ENCODE assay signal across 11 cellular contexts in the genomic region with DNA sequence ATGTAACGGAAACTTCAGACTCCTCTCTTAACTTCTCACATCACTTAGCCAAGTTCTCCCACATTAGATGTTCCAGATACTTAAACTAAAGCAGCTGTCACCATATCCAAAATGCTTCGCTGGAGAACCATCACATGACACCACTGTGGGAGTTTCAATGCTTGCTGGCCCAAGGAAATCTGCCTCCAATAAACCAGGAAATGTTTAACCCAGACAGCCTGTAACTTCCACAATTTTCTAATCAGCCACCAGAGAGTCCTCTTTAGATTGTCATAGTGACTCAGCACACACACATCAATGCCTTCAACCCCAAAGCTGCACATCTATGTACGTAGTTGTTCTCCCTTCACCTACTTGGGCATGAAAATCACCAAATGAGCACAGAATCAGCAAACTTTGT.
DNase-seq lines count a peak whose midpoint lies in the region; ATAC-seq, FAIRE-seq and TF ChIP-seq lines count a peak whose summit lies in the region.
"Had no signal": no experiment of that assay in that cellular context is flagged by ENCODE, and none has a peak within 500 bp of the region (broad histone marks: within the 10 kb centered on the region; RNA-seq: fewer than 3 reads in every experiment).

No MANE protein-coding gene starts in this region.

- H3K9ac ChIP-seq in SK-N-SH (no peak overlapping the region), astrocyte (ENCODE audit: low read length) (peak overlapping the region; percentile 11)

- no peak for TF ChIP-seq CTCF in SK-N-SH (IDR thresholded peaks at IDR 0.05)
- no peak for TF ChIP-seq CTCF in astrocyte (IDR thresholded peaks at IDR 0.05; ENCODE audit: insufficient read depth, low read depth, low read length)
- TF ChIP-seq CTCF in kidney epithelial cell (IDR thresholded peaks at IDR 0.05; ENCODE audit: insufficient read depth, low read length, poor library complexity, severe bottlenecking), result peak; percentile 10
- TF ChIP-seq CTCF in vagina (IDR thresholded peaks at IDR 0.05), result no peak

- FAIRE-seq in astrocyte (lab: Jason Lieb, UNC), result peak; percentile 74

- CTCF ChIA-PET in SK-N-SH (lab: Yijun Ruan, JAX), result interaction anchor here (0.6 kb wide), 1 partner anchor 349 kb away, joined by 3 read pairs; no protein-coding TSS in a partner anchor

- H3K36me3 ChIP-seq in SK-N-SH (replicated peaks in 1 of 2; ENCODE audit: control insufficient read depth in 1 of 2, insufficient read depth in 2 of 2, low read length in 1 of 2) (no peaks in the 10 kb centered on the region), astrocyte (ENCODE audit: insufficient read depth, low read length) (no peaks in the 10 kb centered on the region), kidney epithelial cell (ENCODE audit: control insufficient read depth, insufficient read depth, low read length) (no peaks in the 10 kb centered on the region), vagina (no peaks in the 10 kb centered on the region)

- WGBS in SK-N-SH (ENCODE audit: low lambda C conversion rate), result 74% methylated on average over 3 of the region's 3 CpGs

- TF ChIP-seq RAD21 in SK-N-SH (IDR thresholded peaks at IDR 0.05; ENCODE audit: low read length), result no peak

- peaks cover 22% of the 10 kb centered on the region for H3K4me1 Mint-ChIP-seq in astrocyte (ENCODE audit: low read depth, unreplicated experiment)

- peaks cover 9% of the 10 kb centered on the region for H3F3A ChIP-seq in SK-N-SH (replicated peaks; ENCODE audit: insufficient read depth)

- H3K79me2 ChIP-seq in SK-N-SH (ENCODE audit: insufficient read depth) (no peaks in the 10 kb centered on the region), astrocyte (ENCODE audit: insufficient read depth, low read length) (peaks cover 3% of the 10 kb centered on the region)

- no peak overlapping the region for H3K4me3 Mint-ChIP-seq in astrocyte (ENCODE audit: unreplicated experiment)

- H2AFZ ChIP-seq in SK-N-SH (ENCODE audit: low read depth) (no peak overlapping the region; the same call in 1 of the 2 replicates), astrocyte (ENCODE audit: low read depth, low read length) (peak overlapping the region; percentile 57)

- H3K4me1 ChIP-seq in SK-N-SH (ENCODE audit: control insufficient read depth in 1 of 2, insufficient read depth in 2 of 2, low read depth in 1 of 2, low read length in 1 of 2), result peaks cover 0 to 29% of the 10 kb centered on the region in 2 experiments; a peak in 1 of 4 replicates
- H3K4me1 ChIP-seq in astrocyte (ENCODE audit: insufficient read depth, low read length), result peaks cover 31% of the 10 kb centered on the region
- H3K4me1 ChIP-seq in vagina, result peaks cover 25% of the 10 kb centered on the region

- H3K27me3 Mint-ChIP-seq in astrocyte (ENCODE audit: low read depth, unreplicated experiment), result no peaks in the 10 kb centered on the region

- H3K9me3 ChIP-seq in SK-N-SH (no peaks in the 10 kb centered on the region), astrocyte (ENCODE audit: insufficient read depth, low read depth, low read length) (no peaks in the 10 kb centered on the region), vagina (no peaks in the 10 kb centered on the region)

- H3K27ac Mint-ChIP-seq in astrocyte (ENCODE audit: unreplicated experiment), result peak overlapping the region; percentile 66

- no peaks in the 10 kb centered on the region for H3K36me3 Mint-ChIP-seq in astrocyte (ENCODE audit: low read depth, unreplicated experiment)

- H3K4me2 ChIP-seq in SK-N-SH (no peak overlapping the region), astrocyte (ENCODE audit: low read length) (peak overlapping the region; percentile 59)

- H4K20me1 ChIP-seq in SK-N-SH (ENCODE audit: insufficient read depth) (no peaks in the 10 kb centered on the region), astrocyte (ENCODE audit: insufficient read depth, low read length) (no peaks in the 10 kb centered on the region)

- peak in 1 of 2 experiments; percentile 12; a peak in 1 of 4 replicates for TF ChIP-seq EP300 in SK-N-SH (IDR thresholded peaks at IDR 0.05; ENCODE audit: borderline replicate concordance in 1 of 2, low read depth in 1 of 2, low read length in 1 of 2)

- no peak for DNase-seq in SK-N-SH
- DNase-seq in astrocyte (ENCODE audit: low read depth), result peak; percentile 79
- peak; percentile 57 for DNase-seq in kidney epithelial cell (ENCODE audit: low read depth)
- DNase-seq in vagina (ENCODE audit: extremely low spot score in 2 of 2), result no peak
- no peak for DNase-seq in GOT3 (lab: John Stamatoyannopoulos, UW)
- no peak for DNase-seq in DMS 273 (lab: John Stamatoyannopoulos, UW; ENCODE audit: unreplicated experiment)
- DNase-seq: 8988T; activated effector memory CD4-positive, alpha-beta T cell treated with anti-CD3 and anti-CD28 coated beads, Interleukin-2, amount 50 U/mL, for 16 hours; stimulated activated CD4-positive, alpha-beta T cell treated with anti-CD3 and anti-CD28 coated beads, Interleukin-1b, Interleukin-23, amount 100 ng/mL, for 48 hours had no signal

- no peaks in the 10 kb centered on the region for H3K9me3 Mint-ChIP-seq in astrocyte (ENCODE audit: unreplicated experiment)

- no peaks in the 10 kb centered on the region for H3K9me2 ChIP-seq in SK-N-SH

- no peaks in the 10 kb centered on the region for H3K27me3 ChIP-seq in SK-N-SH (ENCODE audit: insufficient read depth)
- H3K27me3 ChIP-seq in astrocyte (ENCODE audit: insufficient read depth, low read length), result no peaks in the 10 kb centered on the region
- no peaks in the 10 kb centered on the region for H3K27me3 ChIP-seq in kidney epithelial cell (ENCODE audit: control insufficient read depth, insufficient read depth, low read length)
- H3K27me3 ChIP-seq in vagina, result no peaks in the 10 kb centered on the region

- peak; percentile 23; the same call in 2 of the 3 replicates for ATAC-seq in SK-N-SH treated with all-trans-retinoic acid at 6 μM for 48 hours
- no peak for ATAC-seq in HG03565 (IDR thresholded peaks at IDR 0.05; ENCODE audit: unreplicated experiment)

- peak overlapping the region in 1 of 2 experiments; percentile 48; a peak in 1 of 4 replicates for H3K27ac ChIP-seq in SK-N-SH (ENCODE audit: low read depth in 2 of 2, low read length in 1 of 2)
- peak overlapping the region; percentile 66 for H3K27ac ChIP-seq in astrocyte (ENCODE audit: low read depth, low read length)
- peak overlapping the region; percentile 59 for H3K27ac ChIP-seq in vagina

- POLR2A ChIA-PET in SK-N-SH (lab: Yijun Ruan, JAX), result no interaction called here

- no peak overlapping the region for H3K4me3 ChIP-seq in SK-N-SH (ENCODE audit: low read depth in 2 of 2, low read length in 1 of 2)
- no peak overlapping the region for H3K4me3 ChIP-seq in astrocyte (ENCODE audit: insufficient read depth, low read depth, low read length)
- H3K4me3 ChIP-seq in kidney epithelial cell (ENCODE audit: low read depth, low read length), result no peak overlapping the region
- no peak overlapping the region for H3K4me3 ChIP-seq in vagina

- no peak for TF ChIP-seq POLR2A in vagina (IDR thresholded peaks at IDR 0.05)

- intact Hi-C loops in vagina (cut with DNase I), result loop anchor here (10.0 kb wide), 1 partner anchor 115 kb away; a partner anchor contains a TSS

TF ChIP-seq in SK-N-SH treated with all-trans-retinoic acid at 6 μM for 48 hours, 23 proteins besides CTCF, POLR2A, EP300 and RAD21 (continues in another document):
- TF ChIP-seq RARB (CRISPR knock-in tag; IDR thresholded peaks at IDR 0.05), result no peak
- TF ChIP-seq, protein P1, sequence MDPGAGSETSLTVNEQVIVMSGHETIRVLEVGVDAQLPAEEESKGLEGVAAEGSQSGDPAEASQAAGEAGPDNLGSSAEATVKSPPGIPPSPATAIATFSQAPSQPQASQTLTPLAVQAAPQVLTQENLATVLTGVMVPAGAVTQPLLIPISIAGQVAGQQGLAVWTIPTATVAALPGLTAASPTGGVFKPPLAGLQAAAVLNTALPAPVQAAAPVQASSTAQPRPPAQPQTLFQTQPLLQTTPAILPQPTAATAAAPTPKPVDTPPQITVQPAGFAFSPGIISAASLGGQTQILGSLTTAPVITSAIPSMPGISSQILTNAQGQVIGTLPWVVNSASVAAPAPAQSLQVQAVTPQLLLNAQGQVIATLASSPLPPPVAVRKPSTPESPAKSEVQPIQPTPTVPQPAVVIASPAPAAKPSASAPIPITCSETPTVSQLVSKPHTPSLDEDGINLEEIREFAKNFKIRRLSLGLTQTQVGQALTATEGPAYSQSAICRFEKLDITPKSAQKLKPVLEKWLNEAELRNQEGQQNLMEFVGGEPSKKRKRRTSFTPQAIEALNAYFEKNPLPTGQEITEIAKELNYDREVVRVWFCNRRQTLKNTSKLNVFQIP (CRISPR knock-in tag; IDR thresholded peaks at IDR 0.05; ENCODE audit: borderline replicate concordance, low read depth), result no peak

TF ChIP-seq in SK-N-SH, 30 proteins besides CTCF, POLR2A, EP300 and RAD21 (continues in another document):
- TF ChIP-seq, protein P2, sequence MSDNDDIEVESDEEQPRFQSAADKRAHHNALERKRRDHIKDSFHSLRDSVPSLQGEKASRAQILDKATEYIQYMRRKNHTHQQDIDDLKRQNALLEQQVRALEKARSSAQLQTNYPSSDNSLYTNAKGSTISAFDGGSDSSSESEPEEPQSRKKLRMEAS (IDR thresholded peaks at IDR 0.05; ENCODE audit: low read depth), result no peak
- no peak for TF ChIP-seq POLR2AphosphoS5 (IDR thresholded peaks at IDR 0.05; ENCODE audit: low read depth, low read length)
- no peak for TF ChIP-seq CHD2 (IDR thresholded peaks at IDR 0.05; ENCODE audit: low read length, partially characterized antibody)
- no peak for TF ChIP-seq GABPA (IDR thresholded peaks at IDR 0.05; ENCODE audit: low read depth)
- TF ChIP-seq, protein P3, sequence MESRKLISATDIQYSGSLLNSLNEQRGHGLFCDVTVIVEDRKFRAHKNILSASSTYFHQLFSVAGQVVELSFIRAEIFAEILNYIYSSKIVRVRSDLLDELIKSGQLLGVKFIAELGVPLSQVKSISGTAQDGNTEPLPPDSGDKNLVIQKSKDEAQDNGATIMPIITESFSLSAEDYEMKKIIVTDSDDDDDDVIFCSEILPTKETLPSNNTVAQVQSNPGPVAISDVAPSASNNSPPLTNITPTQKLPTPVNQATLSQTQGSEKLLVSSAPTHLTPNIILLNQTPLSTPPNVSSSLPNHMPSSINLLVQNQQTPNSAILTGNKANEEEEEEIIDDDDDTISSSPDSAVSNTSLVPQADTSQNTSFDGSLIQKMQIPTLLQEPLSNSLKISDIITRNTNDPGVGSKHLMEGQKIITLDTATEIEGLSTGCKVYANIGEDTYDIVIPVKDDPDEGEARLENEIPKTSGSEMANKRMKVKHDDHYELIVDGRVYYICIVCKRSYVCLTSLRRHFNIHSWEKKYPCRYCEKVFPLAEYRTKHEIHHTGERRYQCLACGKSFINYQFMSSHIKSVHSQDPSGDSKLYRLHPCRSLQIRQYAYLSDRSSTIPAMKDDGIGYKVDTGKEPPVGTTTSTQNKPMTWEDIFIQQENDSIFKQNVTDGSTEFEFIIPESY (IDR thresholded peaks at IDR 0.05; ENCODE audit: borderline replicate concordance, low read depth), result no peak
- no peak for TF ChIP-seq JUND (IDR thresholded peaks at IDR 0.05)
- no peak for TF ChIP-seq FOXM1 (IDR thresholded peaks at IDR 0.05; ENCODE audit: low read depth)
- no peak for TF ChIP-seq TCF12 (IDR thresholded peaks at IDR 0.05)

Comparison
In these comparisons a context has a peak if more than half of its experiments do, and no peak if none do; other contexts are left out.
1. DNase-seq: peak in astrocyte (single experiment) and kidney epithelial cell (single experiment); none in SK-N-SH (single experiment), vagina (0 of 2), GOT3 (single experiment) and DMS 273 (single experiment).